In genomic region chr18:7711495-7711894, GRCh38 we compare ENCODE assay signal across 12 cellular contexts.
"Had no signal": no experiment of that assay in that cellular context is flagged by ENCODE, and none has a peak within 500 bp of the region (broad histone marks: within the 10 kb centered on the region; RNA-seq: fewer than 3 reads in every experiment).

No MANE protein-coding gene starts in this region.

- H3K27ac ChIP-seq: left lung, neural progenitor cell, tibial nerve had no signal

- H3K4me3 ChIP-seq: left lung, neural progenitor cell, tibial nerve had no signal

- ATAC-seq: activated CD8-positive, alpha-beta T cell treated with anti-CD3 and anti-CD28 coated beads for 36 hours; activated naive CD8-positive, alpha-beta T cell treated with anti-CD3 and anti-CD28 coated beads, Interleukin-2, amount 50 U/mL, for 24 hours; left lung; stimulated activated naive CD8-positive, alpha-beta T cell treated with anti-CD3 and anti-CD28 coated beads, Interleukin-15, Interleukin-2, amounts not matched to agents 100 U/mL and 50 U/mL, for 24 hours had no signal

- DNase-seq: activated CD4-positive, alpha-beta T cell treated with anti-CD3 and anti-CD28 coated beads, Interleukin-2, amount 10 ng/mL, durations not matched to agents 24 days and 14 days; activated CD8-positive, alpha-beta T cell treated with anti-CD3 and anti-CD28 coated beads for 36 hours; activated naive CD4-positive, alpha-beta T cell treated with anti-CD3 and anti-CD28 coated beads for 36 hours; activated naive CD8-positive, alpha-beta T cell treated with anti-CD3 and anti-CD28 coated beads, Interleukin-2, amount 50 U/mL, for 24 hours; activated T-cell treated with anti-CD3 and anti-CD28 coated beads, Interleukin-2, amount 50 U/mL, for 24 hours; anterior cingulate cortex; caudate nucleus; left lung; naive B cell; stimulated activated naive CD8-positive, alpha-beta T cell treated with anti-CD3 and anti-CD28 coated beads, Interleukin-15, Interleukin-2, amounts not matched to agents 100 U/mL and 50 U/mL, for 24 hours had no signal

- H2AFZ ChIP-seq: neural progenitor cell had no signal

- H3K4me2 ChIP-seq: neural progenitor cell had no signal

- H3K4me1 ChIP-seq: left lung, neural progenitor cell, tibial nerve had no signal

- H3K9ac ChIP-seq: neural progenitor cell had no signal

- H3K36me3 ChIP-seq: left lung, neural progenitor cell, tibial nerve had no signal

- H3K27me3 ChIP-seq: left lung, neural progenitor cell, tibial nerve had no signal
